18 cellular contexts compared by ENCODE assay signal in genomic region chr6:10151144-10151915, GRCh38.
DNase-seq lines count a peak whose midpoint lies in the region; TF ChIP-seq lines count a peak whose summit lies in the region.
"Had no signal": no experiment of that assay in that cellular context is flagged by ENCODE, and none has a peak within 500 bp of the region (broad histone marks: within the 10 kb centered on the region; RNA-seq: fewer than 3 reads in every experiment).

No MANE protein-coding gene starts in this region.

- peak overlapping the region; percentile 76 for H3K27ac ChIP-seq in SJSA1
- H3K27ac ChIP-seq: skin epidermis had no signal

- no peak for TF ChIP-seq CTCF in GM20000 (IDR thresholded peaks at IDR 0.05; ENCODE audit: extremely low read depth, missing control alignments)

- no peaks in the 10 kb centered on the region for H3K9me3 ChIP-seq in SJSA1 (replicated peaks)

- H3K4me3 ChIP-seq in SJSA1 = no peak overlapping the region
- H3K4me3 ChIP-seq: skin epidermis had no signal

- H3K36me3 ChIP-seq in SJSA1 = no peaks in the 10 kb centered on the region

- H3K27me3 ChIP-seq in SJSA1 (replicated peaks) = no peaks in the 10 kb centered on the region

- H3K4me1 ChIP-seq in SJSA1 (replicated peaks) = peaks cover 42% of the 10 kb centered on the region

- peak; percentile 3 for DNase-seq in GM04503 (ENCODE audit: low read depth)
- DNase-seq in NCI-H1105 treated with DMSO at 0.1 percent for 48 hours (lab: John Stamatoyannopoulos, UW) = peak; percentile 92
- peak; percentile 65 to 85 for DNase-seq in SJSA1 (ENCODE audit: low read depth in 1 of 2, low spot score in 2 of 2)
- DNase-seq in foreskin melanocyte = peak; percentile 42
- DNase-seq in superior temporal gyrus (ENCODE audit: extremely low spot score) = no peak
- DNase-seq in activated naive CD4-positive, alpha-beta T cell treated with Interleukin-2 at 50 U/mL for 16 hours = no peak
- no peak for DNase-seq in GM20000 (ENCODE audit: low spot score)
- no peak for DNase-seq in pons (ENCODE audit: low spot score)
- DNase-seq: AML-193; cerebellar nuclear complex; endodermal cell; Karpas-422; NCI-H187 treated with DMSO at 0.1 percent for 48 hours; NCI-H526; OCI-M1; stimulated activated CD8-positive, alpha-beta memory T cell treated with anti-CD3 and anti-CD28 coated beads, Interleukin-4, amount 100 ng/mL, for 48 hours; substantia nigra had no signal

Comparison
In these comparisons a context has a peak if more than half of its experiments do, and no peak if none do; other contexts are left out.
1. DNase-seq: peak in GM04503 (single experiment), NCI-H1105 treated with DMSO at 0.1 percent for 48 hours (single experiment), SJSA1 (2 of 2) and foreskin melanocyte (single experiment); none in superior temporal gyrus (single experiment), activated naive CD4-positive, alpha-beta T cell treated with Interleukin-2 at 50 U/mL for 16 hours (single experiment), GM20000 (single experiment) and pons (single experiment).